ENCODE assay signal across 1 cellular context in genomic region chr6:26197736-26198625, GRCh38.
TF ChIP-seq lines count a peak whose summit lies in the region.

No MANE protein-coding gene starts in this region.

TF ChIP-seq in WTC11, 78 proteins besides CTCF, POLR2A, EP300 and RAD21 (continued from another document):
- TF ChIP-seq AR (CRISPR knock-in tag; IDR thresholded peaks at IDR 0.05) (peak; percentile 97), ZNF416 (CRISPR knock-in tag; IDR thresholded peaks at IDR 0.05) (0 out of 2 replicates have a peak, but pooled peaks have one; percentile 42), HMGXB4 (CRISPR knock-in tag; IDR thresholded peaks at IDR 0.05) (no peak), ZNF219 (CRISPR knock-in tag; IDR thresholded peaks at IDR 0.05; ENCODE audit: borderline replicate concordance) (no peak), NFYB (CRISPR knock-in tag; conservative IDR thresholded peaks at IDR 0.05; ENCODE audit: low read depth) (no peak), ZNF532 (CRISPR knock-in tag; IDR thresholded peaks at IDR 0.05; ENCODE audit: borderline replicate concordance) (peak; percentile 84), TP53 (CRISPR knock-in tag; IDR thresholded peaks at IDR 0.05) (no peak), EMX1 (CRISPR knock-in tag; IDR thresholded peaks at IDR 0.05) (peak; percentile 89; the same call in 1 of the 2 replicates)
TF ChIP-seq in WTC11: peak in this region for 9.
